ENCODE assay signal across 8 cellular contexts in the genomic region with DNA sequence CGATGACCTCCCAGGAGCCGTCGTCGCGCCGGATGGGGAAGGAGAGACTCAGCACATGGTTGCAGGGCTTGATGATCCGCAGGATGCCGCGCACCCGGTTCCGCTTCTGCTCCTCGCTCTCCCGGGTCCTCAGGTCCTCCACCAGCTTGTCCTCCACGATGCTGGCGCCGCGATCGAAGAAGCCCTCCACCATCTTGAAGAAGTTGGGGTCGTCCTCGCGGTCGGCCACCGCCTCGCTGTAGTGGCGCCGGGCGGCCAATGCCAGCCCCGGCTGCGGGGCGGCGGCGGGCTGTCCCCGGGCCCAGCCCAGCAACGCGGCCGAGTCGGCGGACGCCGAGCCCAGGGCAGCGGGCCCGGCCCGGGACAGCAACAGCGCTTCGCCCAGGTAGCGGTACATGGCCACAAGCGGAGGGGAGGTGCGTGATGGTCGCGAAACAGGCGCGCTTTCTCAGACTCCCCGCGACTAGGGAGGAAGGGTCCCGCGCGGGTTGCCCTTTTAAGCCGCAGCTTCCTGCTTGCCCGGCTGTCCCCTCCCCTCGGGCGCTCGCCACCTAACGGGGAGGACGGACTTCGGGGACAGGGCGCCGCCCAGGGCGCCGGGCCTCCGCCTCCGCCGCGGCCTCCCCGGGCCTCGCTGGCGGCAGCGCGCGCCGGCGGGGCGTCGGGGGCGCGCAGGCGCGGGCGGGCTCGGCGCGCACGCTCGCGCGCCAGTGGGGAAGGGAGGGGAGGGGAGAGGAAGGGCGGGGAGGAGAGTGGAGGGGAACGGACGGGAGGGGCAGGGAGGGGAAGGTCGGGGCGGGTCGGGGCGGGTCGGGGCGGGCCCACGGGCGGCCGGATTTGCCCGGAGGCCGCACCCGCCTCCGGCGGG. TPM values are rescaled to one million over a fixed set of nuclear protein-coding genes. Genes with fewer than 3 reads are reported as not detected.
DNase-seq lines count a peak whose midpoint lies in the region; ATAC-seq and TF ChIP-seq lines count a peak whose summit lies in the region.

A gene (minus strand): TSS at position 471 of the 868 bp plus-strand sequence. CDS start 74 bp downstream, at position 397.
A gene with protein sequence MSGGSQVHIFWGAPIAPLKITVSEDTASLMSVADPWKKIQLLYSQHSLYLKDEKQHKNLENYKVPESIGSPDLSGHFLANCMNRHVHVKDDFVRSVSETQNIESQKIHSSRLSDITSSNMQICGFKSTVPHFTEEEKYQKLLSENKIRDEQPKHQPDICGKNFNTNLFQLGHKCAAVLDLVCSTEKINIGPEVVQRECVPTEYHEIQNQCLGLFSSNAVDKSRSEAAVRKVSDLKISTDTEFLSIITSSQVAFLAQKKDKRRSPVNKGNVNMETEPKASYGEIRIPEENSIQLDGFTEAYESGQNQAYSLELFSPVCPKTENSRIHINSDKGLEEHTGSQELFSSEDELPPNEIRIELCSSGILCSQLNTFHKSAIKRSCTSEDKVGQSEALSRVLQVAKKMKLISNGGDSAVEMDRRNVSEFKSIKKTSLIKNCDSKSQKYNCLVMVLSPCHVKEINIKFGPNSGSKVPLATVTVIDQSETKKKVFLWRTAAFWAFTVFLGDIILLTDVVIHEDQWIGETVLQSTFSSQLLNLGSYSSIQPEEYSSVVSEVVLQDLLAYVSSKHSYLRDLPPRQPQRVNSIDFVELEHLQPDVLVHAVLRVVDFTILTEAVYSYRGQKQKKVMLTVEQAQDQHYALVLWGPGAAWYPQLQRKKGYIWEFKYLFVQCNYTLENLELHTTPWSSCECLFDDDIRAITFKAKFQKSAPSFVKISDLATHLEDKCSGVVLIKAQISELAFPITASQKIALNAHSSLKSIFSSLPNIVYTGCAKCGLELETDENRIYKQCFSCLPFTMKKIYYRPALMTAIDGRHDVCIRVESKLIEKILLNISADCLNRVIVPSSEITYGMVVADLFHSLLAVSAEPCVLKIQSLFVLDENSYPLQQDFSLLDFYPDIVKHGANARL (plus strand): TSS at position 834 of the 868 bp plus-strand sequence. CDS start 56,149 bp downstream, outside the sequence.

- no peak for TF ChIP-seq CTCF in AG09309 (IDR thresholded peaks at IDR 0.05; ENCODE audit: control insufficient read depth, insufficient read depth, low read depth, low read length, missing control alignments)
- TF ChIP-seq CTCF in colonic mucosa (IDR thresholded peaks at IDR 0.05), result no peak

- H3K9me3 ChIP-seq in colonic mucosa, result no peaks in the 10 kb centered on the region

- H3K9ac ChIP-seq in colonic mucosa (ENCODE audit: low read depth in 2 of 2, low read length in 2 of 2), result peak within 1 kb of the TSS; percentile 87 to 100

- intact Hi-C loops in colonic mucosa (cut with DNase I), result loop anchor here (10.0 kb wide), 1 partner anchor 120 kb away; no protein-coding TSS in a partner anchor

- H3K36me3 ChIP-seq in colonic mucosa, result no peaks in the 10 kb centered on the region

- H3K27me3 ChIP-seq in colonic mucosa, result no peaks in the 10 kb centered on the region
- no peaks in the 10 kb centered on the region for H3K27me3 ChIP-seq in layer of hippocampus (ENCODE audit: control insufficient read depth, insufficient read depth, low read length)

- H3K27ac ChIP-seq in colonic mucosa (peak within 1 kb of the TSS; percentile 92), layer of hippocampus (ENCODE audit: low read depth, low read length) (peak within 1 kb of the TSS; percentile 89)

- H3K4me1 ChIP-seq in colonic mucosa, result no peaks in the 10 kb centered on the region

- H3K4me3 ChIP-seq in AG09309 (ENCODE audit: control insufficient read depth, low read depth, low read length) (peak within 1 kb of the TSS; percentile 81), colonic mucosa (peak within 1 kb of the TSS; percentile 60)

- peak; percentile 47 for ATAC-seq in GM18873 (IDR thresholded peaks at IDR 0.05; ENCODE audit: low FRiP score, unreplicated experiment)
- peak; percentile 64 for ATAC-seq in HG03135 (IDR thresholded peaks at IDR 0.05; ENCODE audit: unreplicated experiment)

- peak; percentile 55 for DNase-seq in AG09309 (ENCODE audit: low read depth)
- peak; percentile 67 for DNase-seq in NCI-H446 treated with DMSO at 0.1 percent for 48 hours (lab: John Stamatoyannopoulos, UW)
- DNase-seq in activated CD4-positive, alpha-beta T cell treated with anti-CD3 and anti-CD28 coated beads for 4 hours, result peak; percentile 84 to 88
- peak; percentile 95 for DNase-seq in colonic mucosa
- peak; percentile 93 for DNase-seq in stimulated activated CD4-positive, alpha-beta T cell treated with anti-CD3 and anti-CD28 coated beads, Interleukin-1b, Interleukin-23, amount 100 ng/mL, for 48 hours

RNA-seq across cellular contexts. Expression of the first gene that starts in this region (rescaled TPM):
- 100 to 1,000 TPM in 1 of 2 donors, 10 to 100 TPM in 1; 94.1 to 207 TPM for total RNA-seq in colonic mucosa

RNA-seq across cellular contexts. Expression of the second gene that starts in this region (rescaled TPM):
- 10 to 100 TPM; 27.8 to 28.3 TPM for total RNA-seq in colonic mucosa

Comparison
In these comparisons a context has a peak if more than half of its experiments do, and no peak if none do; other contexts are left out.
1. Peak in every context shown above with its lines: DNase-seq, ATAC-seq, H3K4me3 ChIP-seq and H3K27ac ChIP-seq.